8 cellular contexts compared by ENCODE assay signal in genomic region chr2:105179469-105180372, GRCh38.
DNase-seq lines count a peak whose midpoint lies in the region; ATAC-seq and TF ChIP-seq lines count a peak whose summit lies in the region.

No MANE protein-coding gene starts in this region.

- H3K9me3 Mint-ChIP-seq in natural killer cell = no peaks in the 10 kb centered on the region

- H3K4me3 ChIP-seq in GM12864 (ENCODE audit: low read depth, low read length) = no peak overlapping the region

- peaks cover 17 to 21% of the 10 kb centered on the region in 2 donors for H3K4me1 Mint-ChIP-seq in natural killer cell

- TF ChIP-seq CTCF in GM12864 (IDR thresholded peaks at IDR 0.05; ENCODE audit: low read depth, low read length, missing control alignments) = peak; percentile 23
- TF ChIP-seq CTCF in natural killer cell (IDR thresholded peaks at IDR 0.05) = no peak

- no peaks in the 10 kb centered on the region for H3K36me3 Mint-ChIP-seq in natural killer cell

- DNase-seq in GM12864 (ENCODE audit: low read depth) = no peak
- DNase-seq in NCI-H1092 (lab: John Stamatoyannopoulos, UW) = peak; percentile 60
- DNase-seq in astrocyte of the hippocampus (ENCODE audit: low read depth, low spot score) = peak; percentile 93
- peak; percentile 74 to 78 for DNase-seq in left colon
- DNase-seq in natural killer cell = no peak
- DNase-seq in stimulated activated naive CD4-positive, alpha-beta T cell (lab: John Stamatoyannopoulos, UW) = no peak

- H3K4me3 Mint-ChIP-seq in natural killer cell = no peak overlapping the region

- intact Hi-C loops in left colon (cut with DNase I, micrococcal nuclease) (no loop called here), natural killer cell (cut with micrococcal nuclease) (no loop called here)

- H3K27me3 Mint-ChIP-seq in natural killer cell (ENCODE audit: low read depth in 2 of 2) = peaks cover under 1 to 2% of the 10 kb centered on the region in 2 donors

- no peak overlapping the region for H3K27ac Mint-ChIP-seq in natural killer cell

- ATAC-seq in left colon (peak; percentile 57), natural killer cell (no peak), HG03342 (IDR thresholded peaks at IDR 0.05; ENCODE audit: unreplicated experiment) (no peak), GM18517 (IDR thresholded peaks at IDR 0.05; ENCODE audit: unreplicated experiment) (no peak)

Comparison
In these comparisons a context has a peak if more than half of its experiments do, and no peak if none do; other contexts are left out.
1. DNase-seq: peak in NCI-H1092 (single experiment), astrocyte of the hippocampus (single experiment) and left colon (2 of 2); none in GM12864 (single experiment), natural killer cell (single experiment) and stimulated activated naive CD4-positive, alpha-beta T cell (0 of 6).